Comparison of ENCODE assay signal across 20 cellular contexts in genomic region chr2:46810195-46810594, GRCh38.
DNase-seq lines count a peak whose midpoint lies in the region; ATAC-seq and TF ChIP-seq lines count a peak whose summit lies in the region.
"Had no signal": no experiment of that assay in that cellular context is flagged by ENCODE, and none has a peak within 500 bp of the region (broad histone marks: within the 10 kb centered on the region; RNA-seq: fewer than 3 reads in every experiment).

No MANE protein-coding gene starts in this region.

- H3K36me3 ChIP-seq in HEK293 (ENCODE audit: control insufficient read depth in 2 of 2, insufficient read depth in 1 of 2, low read length in 2 of 2) (no peaks in the 10 kb centered on the region), psoas muscle (ENCODE audit: insufficient read depth in 1 of 2, low read depth in 1 of 2) (no peaks in the 10 kb centered on the region)
- H3K36me3 ChIP-seq: BE2C, HAP-1 had no signal

- intact Hi-C loops in cardiac septum (cut with DNase I) (no loop called here), left ventricle myocardium superior (cut with micrococcal nuclease) (loop anchor here (10.0 kb wide), 1 partner anchor 65 kb away; no protein-coding TSS in a partner anchor), psoas muscle (cut with DNase I) (no loop called here)

- CTCF ChIA-PET in HEK293 (lab: Yijun Ruan, JAX) = interaction anchor here (1.3 kb wide), 1 partner anchor 33 kb away, joined by 5 read pairs; no protein-coding TSS in a partner anchor

- POLR2A ChIA-PET in HEK293 (lab: Yijun Ruan, JAX) = no interaction called here

- peaks cover 56% of the 10 kb centered on the region for H3K4me1 Mint-ChIP-seq in chondrocyte (ENCODE audit: low read depth)
- H3K4me1 Mint-ChIP-seq: CD4-positive, CD25-positive, alpha-beta regulatory T cell; CD8-positive, alpha-beta memory T cell had no signal

- no peak overlapping the region for H3K4me3 ChIP-seq in HEK293 (ENCODE audit: low read depth, low read length)
- no peak overlapping the region for H3K4me3 ChIP-seq in psoas muscle
- H3K4me3 ChIP-seq: GM12878, HAP-1 had no signal

- no peak overlapping the region for H3K27ac ChIP-seq in HEK293 (ENCODE audit: extremely low read depth, low read depth, low read length)
- H3K27ac ChIP-seq in psoas muscle = no peak overlapping the region

- WGBS in psoas muscle, 3 donors = 93 to 96% (median 93%) methylated on average over 2 of the region's 2 CpGs

- no peak for ATAC-seq in left ventricle myocardium superior
- no peak for ATAC-seq in psoas muscle
- ATAC-seq: GM12878 had no signal

- DNase-seq in cardiac septum (ENCODE audit: low spot score) (peak; percentile 29), left ventricle myocardium superior (no peak), iPS-NIHi11 (ENCODE audit: low spot score) (peak; percentile 1), chondrocyte (ENCODE audit: low spot score) (no peak), psoas muscle (no peak), GM19238 (ENCODE audit: insufficient read length, low spot score) (no peak)
- DNase-seq: 8988T; ACHN; BE2C; C1 segment of cervical spinal cord; CD4-positive, CD25-positive, alpha-beta regulatory T cell; CD8-positive, alpha-beta memory T cell; COR-L47; DMS 273 treated with DMSO at 0.1 percent for 48 hours; DMS53; DND-41; EL had no signal

- TF ChIP-seq CTCF in HEK293 (tag by site-specific recombination; IDR thresholded peaks at IDR 0.05) = no peak
- TF ChIP-seq CTCF in chondrocyte (IDR thresholded peaks at IDR 0.05) = no peak
- no peak for TF ChIP-seq CTCF in psoas muscle (IDR thresholded peaks at IDR 0.05)

- H3K36me3 Mint-ChIP-seq in chondrocyte (ENCODE audit: low read depth) = peaks cover 5% of the 10 kb centered on the region
- H3K36me3 Mint-ChIP-seq: CD4-positive, CD25-positive, alpha-beta regulatory T cell had no signal

- H3K27me3 Mint-ChIP-seq in chondrocyte (ENCODE audit: low read depth) = no peaks in the 10 kb centered on the region

- no peak overlapping the region for H3K27ac Mint-ChIP-seq in chondrocyte (ENCODE audit: unreplicated experiment)
- H3K27ac Mint-ChIP-seq: CD8-positive, alpha-beta memory T cell had no signal

- H3K4me3 Mint-ChIP-seq in chondrocyte (ENCODE audit: unreplicated experiment) = no peak overlapping the region
- H3K4me3 Mint-ChIP-seq: CD4-positive, CD25-positive, alpha-beta regulatory T cell; CD8-positive, alpha-beta memory T cell had no signal

- no peaks in the 10 kb centered on the region for H3K27me3 ChIP-seq in psoas muscle (ENCODE audit: insufficient read depth in 3 of 3, low read length in 2 of 3)
- H3K27me3 ChIP-seq: BE2C had no signal

- H3K4me1 ChIP-seq in HEK293 (ENCODE audit: control insufficient read depth, insufficient read depth, low read length) (no peaks in the 10 kb centered on the region; the same call in 1 of the 2 replicates), psoas muscle (peaks cover 21% of the 10 kb centered on the region)
- H3K4me1 ChIP-seq: HAP-1 had no signal

- H3K9me3 ChIP-seq in HEK293 (ENCODE audit: control insufficient read depth, insufficient read depth, low read depth, low read length) (no peaks in the 10 kb centered on the region), psoas muscle (no peaks in the 10 kb centered on the region)
- H3K9me3 ChIP-seq: BE2C, HAP-1 had no signal

- H3K9me3 Mint-ChIP-seq in chondrocyte (ENCODE audit: low read depth) = peaks cover 14% of the 10 kb centered on the region

TF ChIP-seq in HEK293, 187 proteins besides CTCF, POLR2A, EP300 and RAD21 (continues in another document):
- TF ChIP-seq ZNF510 (tag by site-specific recombination; IDR thresholded peaks at IDR 0.05; ENCODE audit: insufficient replicate concordance) = no peak
- TF ChIP-seq, protein P1, sequence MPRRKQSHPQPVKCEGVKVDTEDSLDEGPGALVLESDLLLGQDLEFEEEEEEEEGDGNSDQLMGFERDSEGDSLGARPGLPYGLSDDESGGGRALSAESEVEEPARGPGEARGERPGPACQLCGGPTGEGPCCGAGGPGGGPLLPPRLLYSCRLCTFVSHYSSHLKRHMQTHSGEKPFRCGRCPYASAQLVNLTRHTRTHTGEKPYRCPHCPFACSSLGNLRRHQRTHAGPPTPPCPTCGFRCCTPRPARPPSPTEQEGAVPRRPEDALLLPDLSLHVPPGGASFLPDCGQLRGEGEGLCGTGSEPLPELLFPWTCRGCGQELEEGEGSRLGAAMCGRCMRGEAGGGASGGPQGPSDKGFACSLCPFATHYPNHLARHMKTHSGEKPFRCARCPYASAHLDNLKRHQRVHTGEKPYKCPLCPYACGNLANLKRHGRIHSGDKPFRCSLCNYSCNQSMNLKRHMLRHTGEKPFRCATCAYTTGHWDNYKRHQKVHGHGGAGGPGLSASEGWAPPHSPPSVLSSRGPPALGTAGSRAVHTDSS (tag by site-specific recombination; IDR thresholded peaks at IDR 0.05) = no peak
- no peak for TF ChIP-seq ZNF747 (tag by site-specific recombination; IDR thresholded peaks at IDR 0.05)
- peak; percentile 57; the same call in 1 of the 2 replicates for TF ChIP-seq ZNF518A (tag by site-specific recombination; conservative IDR thresholded peaks at IDR 0.05; ENCODE audit: low read depth)
- TF ChIP-seq ZNF426 (tag by site-specific recombination; IDR thresholded peaks at IDR 0.05) = peak; percentile 42
- no peak for TF ChIP-seq ZNF76 (tag by site-specific recombination; IDR thresholded peaks at IDR 0.05; ENCODE audit: borderline replicate concordance, low read depth)
- peak; percentile 73 for TF ChIP-seq ZNF394 (tag by site-specific recombination; IDR thresholded peaks at IDR 0.05; ENCODE audit: borderline replicate concordance)
- TF ChIP-seq ZNF654 (tag by site-specific recombination; IDR thresholded peaks at IDR 0.05; ENCODE audit: low read depth) = 0 out of 2 replicates have a peak, but pooled peaks have one; percentile 10
- TF ChIP-seq ZNF560 (tag by site-specific recombination; IDR thresholded peaks at IDR 0.05; ENCODE audit: borderline replicate concordance) = peak; percentile 13; the same call in 1 of the 2 replicates
- TF ChIP-seq OSR2 (tag by site-specific recombination; IDR thresholded peaks at IDR 0.05) = no peak
- TF ChIP-seq ZNF623 (tag by site-specific recombination; IDR thresholded peaks at IDR 0.05) = peak; percentile 28; the same call in 1 of the 2 replicates
- TF ChIP-seq ZNF433 (tag by site-specific recombination; IDR thresholded peaks at IDR 0.05; ENCODE audit: low read depth) = peak; percentile 38; the same call in 1 of the 2 replicates
- no peak for TF ChIP-seq ZNF121 (tag by site-specific recombination; IDR thresholded peaks at IDR 0.05)
- no peak for TF ChIP-seq FEZF1 (tag by site-specific recombination; IDR thresholded peaks at IDR 0.05)

Comparison
In these comparisons a context has a peak if more than half of its experiments do, and no peak if none do; other contexts are left out.
1. DNase-seq: peak in cardiac septum (single experiment) and iPS-NIHi11 (single experiment); none in left ventricle myocardium superior (single experiment), chondrocyte (single experiment), psoas muscle (0 of 2) and GM19238 (single experiment).